1 cellular context compared by ENCODE assay signal in genomic region chr3:38372214-38372601, GRCh38.
TF ChIP-seq lines count a peak whose summit lies in the region.

No MANE protein-coding gene starts in this region.

TF ChIP-seq in HepG2, 621 proteins besides CTCF, POLR2A, EP300 and RAD21 (continued from another document):
- no peak for TF ChIP-seq POGK (CRISPR knock-in tag; conservative IDR thresholded peaks at IDR 0.05)
